Comparison of ENCODE assay signal across 11 cellular contexts in genomic region chr11:41309716-41310115, GRCh38.
DNase-seq lines count a peak whose midpoint lies in the region; ATAC-seq and TF ChIP-seq lines count a peak whose summit lies in the region.
"Had no signal": no experiment of that assay in that cellular context is flagged by ENCODE, and none has a peak within 500 bp of the region (broad histone marks: within the 10 kb centered on the region; RNA-seq: fewer than 3 reads in every experiment).

No MANE protein-coding gene starts in this region.

- no peak overlapping the region for H2BK15ac ChIP-seq in H9 (ENCODE audit: low read depth, low read length)

- no peaks in the 10 kb centered on the region for H4K20me1 ChIP-seq in H9 (ENCODE audit: control insufficient read depth, insufficient read depth, insufficient read length)

- no peak overlapping the region for H3T11ph ChIP-seq in H9 (ENCODE audit: low read length)

- no peak overlapping the region for H3K18ac ChIP-seq in H9 (ENCODE audit: insufficient read length, low read depth, low read length)

- no peak overlapping the region for H3K4me3 Mint-ChIP-seq in H9
- H3K4me3 Mint-ChIP-seq in effector memory CD8-positive, alpha-beta T cell, result no peak overlapping the region

- ATAC-seq in GM18867 (IDR thresholded peaks at IDR 0.05; ENCODE audit: unreplicated experiment), result peak; percentile 23
- ATAC-seq in effector memory CD8-positive, alpha-beta T cell (replicated peaks), result no peak

- H3K4me1 ChIP-seq in H9 (ENCODE audit: insufficient read depth, low read length), result no peaks in the 10 kb centered on the region

- no peak overlapping the region for H2BK5ac ChIP-seq in H9 (ENCODE audit: insufficient read length, low read length)

- H3K23me2 ChIP-seq in H9 (ENCODE audit: insufficient read length, low read depth, low read length, poor library complexity, severe bottlenecking), result no peaks in the 10 kb centered on the region

- H3K4me2 ChIP-seq in H9 (ENCODE audit: insufficient read depth, insufficient read length, low read length), result no peak overlapping the region

- H3K4me1 Mint-ChIP-seq in H9, result peaks cover 10 to 19% of the 10 kb centered on the region in 2 experiments; a peak in 3 of 4 replicates
- no peaks in the 10 kb centered on the region for H3K4me1 Mint-ChIP-seq in effector memory CD8-positive, alpha-beta T cell (ENCODE audit: low read depth in 2 of 2)

- H4K5ac ChIP-seq in H9 (ENCODE audit: insufficient read length, low read depth, low read length), result no peak overlapping the region

- no peak overlapping the region for H2BK20ac ChIP-seq in H9 (ENCODE audit: low read depth, low read length, poor library complexity, severe bottlenecking)

- no peaks in the 10 kb centered on the region for H3K9me3 ChIP-seq in H9 (ENCODE audit: control insufficient read depth, low read depth, low read length)

- H3K36me3 Mint-ChIP-seq in H9 (ENCODE audit: insufficient read depth in 1 of 3, low read depth in 3 of 3), result peaks cover 0 to 6% (median 5%) of the 10 kb centered on the region in 3 experiments; a peak in 6 of 7 replicates
- no peaks in the 10 kb centered on the region for H3K36me3 Mint-ChIP-seq in effector memory CD8-positive, alpha-beta T cell (ENCODE audit: insufficient read depth)

- H2BK120ac ChIP-seq in H9 (ENCODE audit: low read depth, low read length, poor library complexity, severe bottlenecking), result no peak overlapping the region

- no peak overlapping the region for H3K56ac ChIP-seq in H9 (ENCODE audit: insufficient read length, low read depth, low read length)

- H3K27me3 Mint-ChIP-seq in H9 (ENCODE audit: low read depth), result no peaks in the 10 kb centered on the region; the same call in 1 of the 2 replicates
- H3K27me3 Mint-ChIP-seq in effector memory CD8-positive, alpha-beta T cell, result no peaks in the 10 kb centered on the region
- H3K27me3 Mint-ChIP-seq: progenitor cell of endocrine pancreas had no signal

- WGBS in H9 (ENCODE audit: extremely low coverage, insufficient read length, low lambda C conversion rate), result no CpG with 5 or more reads among the region's 4 CpGs

- H3K4ac ChIP-seq in H9 (ENCODE audit: low read depth, low read length), result no peak overlapping the region

- H3K27ac Mint-ChIP-seq in H9, result peak overlapping the region in 1 of 3 experiments; percentile 45; a peak in 1 of 7 replicates
- no peak overlapping the region for H3K27ac Mint-ChIP-seq in effector memory CD8-positive, alpha-beta T cell
- H3K27ac Mint-ChIP-seq: progenitor cell of endocrine pancreas had no signal

- no peaks in the 10 kb centered on the region for H3K79me2 ChIP-seq in H9 (ENCODE audit: insufficient read depth, low read length)

- no peak overlapping the region for H3K23ac ChIP-seq in H9 (ENCODE audit: insufficient read length, low read depth, low read length)

- DNase-seq in H9 (no peak), HT-29 (ENCODE audit: low spot score) (peak; percentile 16), iPS-NIHi11 (ENCODE audit: low spot score) (peak; percentile 16), retina (no peak), glomerular visceral epithelial cell (ENCODE audit: extremely low spot score) (no peak)
- no peak for DNase-seq in stimulated activated naive CD4-positive, alpha-beta T cell (lab: John Stamatoyannopoulos, UW)
- DNase-seq in effector memory CD8-positive, alpha-beta T cell, result no peak
- DNase-seq: activated CD4-positive, alpha-beta T cell treated with anti-CD3 and anti-CD28 coated beads, Interleukin-2, amount 50 U/mL, for 4 hours; aorta had no signal

- H3K14ac ChIP-seq in H9 (ENCODE audit: insufficient read depth, low read length), result no peak overlapping the region

- H3K9me3 Mint-ChIP-seq in H9, result peaks cover 6% of the 10 kb centered on the region in 2 experiments
- peaks cover 5 to 10% of the 10 kb centered on the region in 2 donors for H3K9me3 Mint-ChIP-seq in effector memory CD8-positive, alpha-beta T cell

- H3K79me1 ChIP-seq in H9 (ENCODE audit: insufficient read depth, low read depth, low read length, poor library complexity, severe bottlenecking), result no peaks in the 10 kb centered on the region

- H3K27ac ChIP-seq in H9 (ENCODE audit: insufficient read length, low read depth, low read length), result no peak overlapping the region

- no peak overlapping the region for H3K9ac ChIP-seq in H9 (ENCODE audit: extremely low read depth, insufficient read length, low read length)

- no peak overlapping the region for H2AFZ ChIP-seq in H9 (ENCODE audit: low read length)

- H2AK5ac ChIP-seq in H9 (ENCODE audit: insufficient read length, low read length), result no peak overlapping the region

- H2BK12ac ChIP-seq in H9 (ENCODE audit: insufficient read length, low read depth, low read length), result no peak overlapping the region

- peak; percentile 71 for TF ChIP-seq CTCF in H9 (conservative IDR thresholded peaks at IDR 0.05)

- H4K8ac ChIP-seq in H9 (replicated peaks; ENCODE audit: insufficient read length, low read depth, low read length), result no peak overlapping the region

- no peak overlapping the region for H4K91ac ChIP-seq in H9 (ENCODE audit: insufficient read length, low read depth, low read length)

- no peaks in the 10 kb centered on the region for H3K27me3 ChIP-seq in H9 (ENCODE audit: insufficient read depth, low read length)

Comparison
In these comparisons a context has a peak if more than half of its experiments do, and no peak if none do; other contexts are left out.
1. DNase-seq: peak in HT-29 (single experiment) and iPS-NIHi11 (single experiment); none in H9 (single experiment), stimulated activated naive CD4-positive, alpha-beta T cell (0 of 6), retina (single experiment), effector memory CD8-positive, alpha-beta T cell (0 of 3) and glomerular visceral epithelial cell (single experiment).